Comparison of ENCODE assay signal across 8 cellular contexts in the genomic region with DNA sequence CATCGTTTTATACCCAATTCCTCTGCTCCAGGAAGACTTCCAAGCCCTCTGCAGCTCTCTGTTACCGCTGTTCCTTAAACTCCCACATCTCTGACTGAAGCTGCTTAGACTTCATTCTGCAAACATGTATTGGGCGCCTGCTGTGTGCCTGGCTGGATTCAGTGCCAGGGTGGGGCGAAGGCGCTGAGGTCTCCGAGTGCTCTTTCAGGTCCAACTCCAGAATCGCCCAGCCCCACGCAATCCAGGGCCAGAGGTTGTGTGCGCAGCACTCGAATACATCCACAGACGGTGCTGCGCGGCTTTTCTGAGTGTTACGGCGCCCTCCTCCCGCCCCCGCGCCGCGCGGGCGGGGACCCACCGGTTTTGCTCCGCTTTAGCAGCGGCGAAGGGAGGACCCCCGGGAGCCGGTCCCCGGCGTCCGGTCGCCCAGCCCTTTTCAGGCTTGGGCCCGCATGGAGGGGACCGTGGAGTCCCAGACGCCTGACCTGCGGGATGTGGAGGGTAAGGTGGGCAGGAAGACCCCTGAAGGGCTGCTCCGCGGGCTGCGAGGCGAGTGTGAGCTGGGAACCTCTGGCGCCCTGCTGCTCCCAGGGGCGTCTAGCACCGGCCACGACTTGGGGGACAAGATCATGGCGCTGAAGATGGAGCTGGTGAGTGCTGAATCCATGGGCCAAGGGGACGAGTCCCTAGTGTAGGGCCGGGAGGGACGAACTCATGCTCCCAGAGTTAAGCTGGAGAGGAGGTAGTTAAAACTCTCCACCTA. TPM values are rescaled to one million over a fixed set of nuclear protein-coding genes. Genes with fewer than 3 reads are reported as not detected.
A peak's percentile ranks its signal among the peaks of the same experiment; 100 is the strongest.
DNase-seq lines count a peak whose midpoint lies in the region; ATAC-seq and TF ChIP-seq lines count a peak whose summit lies in the region.

A gene with protein sequence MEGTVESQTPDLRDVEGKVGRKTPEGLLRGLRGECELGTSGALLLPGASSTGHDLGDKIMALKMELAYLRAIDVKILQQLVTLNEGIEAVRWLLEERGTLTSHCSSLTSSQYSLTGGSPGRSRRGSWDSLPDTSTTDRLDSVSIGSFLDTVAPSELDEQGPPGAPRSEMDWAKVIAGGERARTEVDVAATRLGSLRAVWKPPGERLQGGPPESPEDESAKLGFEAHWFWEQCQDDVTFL (plus strand): TSS at position 360 of the 763 bp plus-strand sequence. CDS start 93 bp downstream, at position 453.

- H3K36me3 Mint-ChIP-seq in nephron progenitor cell (ENCODE audit: low read depth): no peaks in the 10 kb centered on the region

- H3K27me3 Mint-ChIP-seq in nephron progenitor cell (ENCODE audit: low read depth, poor library complexity): peaks cover 17% of the 10 kb centered on the region

- TF ChIP-seq POLR2A in gastroesophageal sphincter (IDR thresholded peaks at IDR 0.05): peak in 1 of 2 donors; percentile 16

- intact Hi-C loops in tibial artery (cut with DNase I; ENCODE audit: low total_unique reads): no loop called here

- H3K27me3 ChIP-seq in gastroesophageal sphincter (no peaks in the 10 kb centered on the region), tibial artery (no peaks in the 10 kb centered on the region)

- ATAC-seq in gastroesophageal sphincter (peak; percentile 61), GM18858 (IDR thresholded peaks at IDR 0.05; ENCODE audit: unreplicated experiment) (no peak)

- peaks cover 0 to 5% of the 10 kb centered on the region in 2 donors for H3K36me3 ChIP-seq in gastroesophageal sphincter
- peaks cover 0 to 7% (median 0%) of the 10 kb centered on the region in 3 donors for H3K36me3 ChIP-seq in tibial artery

- H3K4me3 ChIP-seq in gastroesophageal sphincter: peak within 1 kb of the TSS; percentile 55 to 90
- peak within 1 kb of the TSS; percentile 94 for H3K4me3 ChIP-seq in tibial artery

- no peaks in the 10 kb centered on the region for H3K9me3 ChIP-seq in gastroesophageal sphincter
- no peaks in the 10 kb centered on the region for H3K9me3 ChIP-seq in tibial artery

- WGBS in gastroesophageal sphincter (ENCODE audit: low coverage in 1 of 2), 2 donors: 0% methylated on average over 2 of the region's 48 CpGs; no CpG with 5 or more reads in 1 of the 2 donors

- no peaks in the 10 kb centered on the region for H3K9me3 Mint-ChIP-seq in nephron progenitor cell

- DNase-seq in GM03348 (ENCODE audit: low spot score) (peak; percentile 83), NCI-H345 (lab: John Stamatoyannopoulos, UW) (peak; percentile 52), nephron progenitor cell (peak; percentile 68), tibial artery (peak; percentile 56 to 84), T-helper 9 cell (no peak)
- peak; percentile 62 for DNase-seq in activated naive CD4-positive, alpha-beta T cell treated with anti-CD3 and anti-CD28 coated beads, Interleukin-2, amount 50 U/mL, for 16 hours

- H3K4me1 Mint-ChIP-seq in nephron progenitor cell: peaks cover 44% of the 10 kb centered on the region

- TF ChIP-seq EP300 in gastroesophageal sphincter (IDR thresholded peaks at IDR 0.05): no peak

- H3K27ac ChIP-seq in gastroesophageal sphincter: peak within 1 kb of the TSS; percentile 55 to 91 (median 86)
- peak within 1 kb of the TSS; percentile 96 to 98 for H3K27ac ChIP-seq in tibial artery

- TF ChIP-seq CTCF in gastroesophageal sphincter (IDR thresholded peaks at IDR 0.05) (no peak), nephron progenitor cell (IDR thresholded peaks at IDR 0.05) (no peak), tibial artery (IDR thresholded peaks at IDR 0.05) (no peak)

- H3K4me1 ChIP-seq in gastroesophageal sphincter (peaks cover 0 to 56% (median 19%) of the 10 kb centered on the region in 3 donors), tibial artery (peaks cover 0 to 42% (median 34%) of the 10 kb centered on the region in 4 donors)

- peak within 1 kb of the TSS; percentile 95 for H3K4me3 Mint-ChIP-seq in nephron progenitor cell

- no peak within 1 kb of the TSS for H3K27ac Mint-ChIP-seq in nephron progenitor cell

RNA-seq across cellular contexts. Expression of the gene that starts here (rescaled TPM):
- total RNA-seq in gastroesophageal sphincter: 10 to 100 TPM in 2 of 4 donors, 1 to 10 TPM in 2; 6.7 to 16.2 (median 9.9) TPM
